ENCODE assay signal across 23 cellular contexts in the genomic region with DNA sequence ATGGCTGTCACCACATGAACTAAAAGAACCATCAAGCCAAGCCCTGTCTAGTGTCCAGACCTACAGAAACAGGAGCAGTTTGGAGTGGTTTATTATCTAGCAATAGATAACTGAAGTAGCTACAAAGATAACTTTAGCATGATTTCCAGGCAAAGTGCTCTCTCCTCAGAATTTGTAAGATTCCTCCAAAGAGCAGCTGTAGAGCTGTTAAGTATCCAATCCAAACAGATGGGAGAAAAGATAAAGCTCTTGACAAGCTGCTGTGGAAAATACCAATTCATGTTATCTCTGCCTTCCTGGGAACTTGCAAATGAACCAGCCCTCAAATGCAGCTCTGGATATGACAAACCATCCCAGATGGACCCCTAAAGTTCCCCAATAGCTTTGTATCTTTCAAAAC.
DNase-seq lines count a peak whose midpoint lies in the region; ATAC-seq lines count a peak whose summit lies in the region.
"Had no signal": no experiment of that assay in that cellular context is flagged by ENCODE, and none has a peak within 500 bp of the region (broad histone marks: within the 10 kb centered on the region; RNA-seq: fewer than 3 reads in every experiment).

No MANE protein-coding gene starts in this region.

- DNase-seq in CMK (ENCODE audit: low read depth) = peak; percentile 17
- DNase-seq in NCI-H2171 (lab: John Stamatoyannopoulos, UW) = peak; percentile 34
- peak; percentile 79 for DNase-seq in amniotic epithelial cell (ENCODE audit: low read depth)
- no peak for DNase-seq in mucosa of gallbladder (ENCODE audit: low spot score)
- no peak for DNase-seq in NCI-H748 (lab: John Stamatoyannopoulos, UW; ENCODE audit: unreplicated experiment)
- DNase-seq in T-helper 1 cell = no peak
- DNase-seq: activated CD8-positive, alpha-beta memory T cell treated with anti-CD3 and anti-CD28 coated beads, Interleukin-2, amount 10 ng/mL, durations not matched to agents 7 days and 5 days; activated effector memory CD4-positive, alpha-beta T cell treated with anti-CD3 and anti-CD28 coated beads, Interleukin-2, amount 50 U/mL, for 16 hours; H7; Karpas-422; kidney glomerular epithelial cell; NCI-H1092; NCI-H1930; NCI-H446 treated with DMSO at 0.1 percent for 48 hours; small intestine; stimulated activated CD4-positive, alpha-beta T cell treated with anti-CD3 and anti-CD28 coated beads, Interleukin-2, amount 100 ng/mL, for 48 hours; stimulated activated naive CD8-positive, alpha-beta T cell treated with anti-CD3 and anti-CD28 coated beads, Interleukin-15, amount 100 ng/mL, for 72 hours; SW 1271; transverse colon had no signal

- H3K4me1 ChIP-seq in mesodermal cell (ENCODE audit: control insufficient read depth, insufficient read depth, low read length, poor library complexity, severe bottlenecking) = peaks cover 13% of the 10 kb centered on the region
- H3K4me1 ChIP-seq: gastroesophageal sphincter had no signal

- peaks cover 22% of the 10 kb centered on the region for H3K9me3 ChIP-seq in mesodermal cell (ENCODE audit: control insufficient read depth, low read length)
- H3K9me3 ChIP-seq: gastroesophageal sphincter, transverse colon had no signal

- peak overlapping the region; percentile 29 for H3K27ac ChIP-seq in mesodermal cell (ENCODE audit: low read depth, low read length, severe bottlenecking)
- H3K27ac ChIP-seq: gastroesophageal sphincter, transverse colon had no signal

- no peaks in the 10 kb centered on the region for H3K36me3 ChIP-seq in mesodermal cell (ENCODE audit: control insufficient read depth, insufficient read depth, low read length)
- H3K36me3 ChIP-seq: gastroesophageal sphincter, transverse colon had no signal

- no peak overlapping the region for H3K4me3 ChIP-seq in mesodermal cell (ENCODE audit: extremely low read depth, insufficient read depth, low read length, poor library complexity, severe bottlenecking)
- H3K4me3 ChIP-seq: gastroesophageal sphincter, transverse colon had no signal

- no peak for ATAC-seq in GM21528 (IDR thresholded peaks at IDR 0.05; ENCODE audit: low FRiP score, unreplicated experiment)
- ATAC-seq: activated CD8-positive, alpha-beta memory T cell treated with anti-CD3 and anti-CD28 coated beads, Interleukin-2, amount 10 ng/mL, durations not matched to agents 7 days and 5 days; gastroesophageal sphincter; Right ventricle myocardium inferior; stimulated activated naive CD8-positive, alpha-beta T cell treated with anti-CD3 and anti-CD28 coated beads, Interleukin-15, amount 100 ng/mL, for 72 hours had no signal

Comparison
In these comparisons a context has a peak if more than half of its experiments do, and no peak if none do; other contexts are left out.
1. DNase-seq: peak in CMK (single experiment), NCI-H2171 (single experiment) and amniotic epithelial cell (single experiment); none in mucosa of gallbladder (single experiment), NCI-H748 (single experiment) and T-helper 1 cell (0 of 5).